ENCODE assay signal across 10 cellular contexts in the genomic region with DNA sequence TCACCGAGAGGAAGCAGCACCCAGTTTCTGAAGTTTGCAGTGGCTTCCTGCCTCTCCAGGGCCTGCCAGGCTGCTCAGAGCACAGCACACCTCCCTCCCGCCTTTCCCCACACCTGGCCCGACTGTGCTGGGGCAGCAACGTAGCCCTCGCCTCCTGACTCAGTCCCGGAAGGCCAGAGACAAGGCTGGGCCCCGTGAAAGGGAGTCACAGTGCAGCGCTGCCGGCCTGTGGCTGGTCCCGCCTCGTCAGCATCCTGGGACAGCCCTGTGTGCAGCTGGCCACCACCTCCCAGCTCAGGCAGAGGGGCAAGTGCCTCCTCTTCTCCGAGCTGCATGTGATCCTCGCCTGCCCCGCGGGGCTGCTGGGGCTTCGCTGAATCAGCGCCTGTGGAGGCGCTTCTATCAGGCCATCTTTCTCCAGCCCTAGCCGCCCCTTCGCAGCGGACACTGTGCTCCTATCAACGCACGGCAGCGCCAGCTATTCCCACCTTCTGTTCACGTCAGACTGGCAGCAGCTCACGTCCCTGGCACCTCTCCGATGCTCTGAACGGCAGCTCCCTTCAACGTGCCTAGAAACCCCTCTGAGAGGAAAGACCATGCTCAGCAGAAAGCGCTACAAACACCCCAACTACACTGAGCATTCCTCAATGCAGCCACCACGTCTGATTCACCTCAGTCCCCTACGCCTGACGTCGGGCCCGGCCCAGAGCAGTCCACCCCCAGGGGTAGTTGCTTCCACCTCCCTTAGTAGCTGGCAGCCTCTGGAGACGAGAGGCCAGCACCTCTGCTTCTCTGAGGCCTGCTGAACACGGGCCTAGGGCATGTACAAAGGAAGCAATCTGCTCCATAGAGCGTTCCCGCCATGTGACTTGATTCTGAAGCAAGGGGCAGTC.
A peak's percentile ranks its signal among the peaks of the same experiment; 100 is the strongest.
DNase-seq lines count a peak whose midpoint lies in the region; ATAC-seq and TF ChIP-seq lines count a peak whose summit lies in the region.
"Had no signal": no experiment of that assay in that cellular context is flagged by ENCODE, and none has a peak within 500 bp of the region (broad histone marks: within the 10 kb centered on the region; RNA-seq: fewer than 3 reads in every experiment).

No MANE protein-coding gene starts in this region.

- no peak overlapping the region for H3K4me3 Mint-ChIP-seq in chondrocyte (ENCODE audit: unreplicated experiment)

- H3K9me3 Mint-ChIP-seq in chondrocyte (ENCODE audit: low read depth): no peaks in the 10 kb centered on the region

- peaks cover 4 to 30% (median 14%) of the 10 kb centered on the region in 10 experiments; a peak in 14 of 20 replicates for H3K4me1 ChIP-seq in BLaER1 treated with 17β-estradiol and CSF1 and Interleukin-3, amounts not matched to agents 10 nM and 100 nM
- no peaks in the 10 kb centered on the region for H3K4me1 ChIP-seq in mesendoderm (ENCODE audit: control insufficient read depth, low read depth, low read length)
- H3K4me1 ChIP-seq in trophoblast cell (ENCODE audit: control insufficient read depth in 1 of 2, insufficient read depth in 2 of 2, low read length in 2 of 2): peaks cover 0 to 3% of the 10 kb centered on the region in 2 experiments

- H3K14ac ChIP-seq in trophoblast cell (ENCODE audit: low read length): no peak overlapping the region

- peak overlapping the region in 6 of 11 experiments; percentile 8 to 56 (median 20); a peak in 5 of 22 replicates for H3K9ac ChIP-seq in BLaER1 treated with 17β-estradiol and CSF1 and Interleukin-3, amounts not matched to agents 10 nM and 100 nM
- no peak overlapping the region for H3K9ac ChIP-seq in mesendoderm (ENCODE audit: low read length)
- no peak overlapping the region for H3K9ac ChIP-seq in trophoblast cell (ENCODE audit: low read length)

- no peak overlapping the region for H3K18ac ChIP-seq in mesendoderm (ENCODE audit: low read length)
- H3K18ac ChIP-seq in trophoblast cell (ENCODE audit: low read length): no peak overlapping the region

- peak overlapping the region in 8 of 11 experiments; percentile 7 to 52 (median 26); a peak in 10 of 22 replicates for H3K4me2 ChIP-seq in BLaER1 treated with 17β-estradiol and CSF1 and Interleukin-3, amounts not matched to agents 10 nM and 100 nM
- H3K4me2 ChIP-seq in mesendoderm (ENCODE audit: low read length) (no peak overlapping the region), trophoblast cell (ENCODE audit: low read length) (no peak overlapping the region)

- H3K36me3 ChIP-seq in BLaER1 treated with 17β-estradiol and CSF1 and Interleukin-3, amounts not matched to agents 10 nM and 100 nM: peaks cover 43 to 100% (median 94%) of the 10 kb centered on the region in 11 experiments
- H3K36me3 ChIP-seq in mesendoderm (ENCODE audit: control insufficient read depth, insufficient read depth, low read length) (peaks cover 4% of the 10 kb centered on the region), trophoblast cell (ENCODE audit: control insufficient read depth in 1 of 2, insufficient read depth in 2 of 2, low read length in 2 of 2) (peaks cover 35 to 38% of the 10 kb centered on the region in 2 experiments)

- H4K91ac ChIP-seq in trophoblast cell (ENCODE audit: low read depth, low read length): no peak overlapping the region

- H3K27me3 Mint-ChIP-seq in chondrocyte (ENCODE audit: low read depth): no peaks in the 10 kb centered on the region

- no peaks in the 10 kb centered on the region for H3K27me3 ChIP-seq in BLaER1 treated with 17β-estradiol and CSF1 and Interleukin-3, amounts not matched to agents 10 nM and 100 nM
- H3K27me3 ChIP-seq in mesendoderm (ENCODE audit: insufficient read depth, low read length, poor library complexity): no peaks in the 10 kb centered on the region
- H3K27me3 ChIP-seq in trophoblast cell (ENCODE audit: insufficient read depth, low read length): no peaks in the 10 kb centered on the region

- H3K27ac ChIP-seq in BLaER1 treated with 17β-estradiol and CSF1 and Interleukin-3, amounts not matched to agents 10 nM and 100 nM: peak overlapping the region in 7 of 11 experiments; percentile 18 to 49 (median 25); a peak in 9 of 22 replicates
- H3K27ac ChIP-seq in mesendoderm (ENCODE audit: low read depth, low read length): no peak overlapping the region
- H3K27ac ChIP-seq in trophoblast cell (ENCODE audit: low read depth, low read length): no peak overlapping the region
- H3K27ac ChIP-seq: HL-60 had no signal

- no peak overlapping the region for H2AFZ ChIP-seq in trophoblast cell (ENCODE audit: insufficient read depth, low read length, poor library complexity)

- H2BK5ac ChIP-seq in mesendoderm (ENCODE audit: low read length) (no peak overlapping the region), trophoblast cell (ENCODE audit: low read depth, low read length, poor library complexity) (no peak overlapping the region)

- no peak for ATAC-seq in GM21529 (IDR thresholded peaks at IDR 0.05; ENCODE audit: unreplicated experiment)

- H4K8ac ChIP-seq in mesendoderm (ENCODE audit: low read depth, low read length) (no peak overlapping the region), trophoblast cell (ENCODE audit: low read depth, low read length) (no peak overlapping the region)

- no CpG with 5 or more reads among the region's 39 CpGs for WGBS in mesendoderm (ENCODE audit: extremely low coverage, insufficient coverage, low lambda C conversion rate)
- WGBS in trophoblast cell (ENCODE audit: extremely low coverage, insufficient coverage, insufficient read length): no CpG with 5 or more reads among the region's 39 CpGs

- no peak overlapping the region for H4K12ac ChIP-seq in trophoblast cell (ENCODE audit: low read depth, low read length)

- H3K4me1 Mint-ChIP-seq in chondrocyte (ENCODE audit: low read depth): peaks cover 12% of the 10 kb centered on the region

- H3K79me2 ChIP-seq in mesendoderm (ENCODE audit: control insufficient read depth, insufficient read depth, low read length): no peaks in the 10 kb centered on the region
- H3K79me2 ChIP-seq in trophoblast cell (ENCODE audit: control insufficient read depth, insufficient read depth, low read length, poor library complexity): no peaks in the 10 kb centered on the region

- H3K36me3 Mint-ChIP-seq in chondrocyte (ENCODE audit: low read depth): peaks cover 11% of the 10 kb centered on the region

- no peaks in the 10 kb centered on the region for H3K79me1 ChIP-seq in mesendoderm (ENCODE audit: low read length)
- no peaks in the 10 kb centered on the region for H3K79me1 ChIP-seq in trophoblast cell (ENCODE audit: low read length)

- peaks cover 0 to 71% (median 19%) of the 10 kb centered on the region in 11 experiments; a peak in 15 of 22 replicates for H4K20me1 ChIP-seq in BLaER1 treated with 17β-estradiol and CSF1 and Interleukin-3, amounts not matched to agents 10 nM and 100 nM

- H3K56ac ChIP-seq in mesendoderm (ENCODE audit: low read length): no peak overlapping the region

- DNase-seq in HPDE6-E6E7 (ENCODE audit: extremely low spot score) (peak; percentile 66), chondrocyte (ENCODE audit: low spot score) (no peak), mesendoderm (peak; percentile 10), DMS79 treated with DMSO at 0.1 percent for 48 hours (lab: John Stamatoyannopoulos, UW) (no peak), NCI-H187 (lab: John Stamatoyannopoulos, UW) (no peak), trophoblast cell (no peak)
- DNase-seq: NCI-H345 had no signal

- H2BK15ac ChIP-seq in mesendoderm (replicated peaks; ENCODE audit: low read depth): no peak overlapping the region

- no peak overlapping the region for H3K4me3 ChIP-seq in BLaER1 treated with 17β-estradiol and CSF1 and Interleukin-3, amounts not matched to agents 10 nM and 100 nM
- H3K4me3 ChIP-seq in mesendoderm (ENCODE audit: low read length) (no peak overlapping the region), trophoblast cell (ENCODE audit: low read depth, low read length) (no peak overlapping the region)

- H3K23ac ChIP-seq in mesendoderm (ENCODE audit: low read length) (no peak overlapping the region), trophoblast cell (ENCODE audit: low read length) (no peak overlapping the region)

- H3K9me3 ChIP-seq in BLaER1 treated with 17β-estradiol and CSF1 and Interleukin-3, amounts not matched to agents 10 nM and 100 nM (replicated peaks in 1 of 11): no peaks in the 10 kb centered on the region
- H3K9me3 ChIP-seq in trophoblast cell (ENCODE audit: insufficient read depth, low read depth, low read length): peaks cover 2% of the 10 kb centered on the region

- H2AK5ac ChIP-seq in mesendoderm (ENCODE audit: low read length) (no peak overlapping the region), trophoblast cell (ENCODE audit: low read length) (no peak overlapping the region)

- H2BK120ac ChIP-seq in mesendoderm (ENCODE audit: low read depth, low read length) (no peak overlapping the region), trophoblast cell (ENCODE audit: insufficient read depth, low read length, poor library complexity) (no peak overlapping the region)

- H3K4ac ChIP-seq in mesendoderm (ENCODE audit: low read depth, low read length) (no peak overlapping the region), trophoblast cell (ENCODE audit: low read depth, low read length) (no peak overlapping the region)

- no peak for TF ChIP-seq CTCF in chondrocyte (IDR thresholded peaks at IDR 0.05)

- H3K27ac Mint-ChIP-seq in chondrocyte (ENCODE audit: unreplicated experiment): peak overlapping the region; percentile 74

- no peak overlapping the region for H2BK12ac ChIP-seq in trophoblast cell (ENCODE audit: low read length)

- H4K5ac ChIP-seq in mesendoderm (ENCODE audit: low read length): no peak overlapping the region

Comparison
In these comparisons a context has a peak if more than half of its experiments do, and no peak if none do; other contexts are left out.
1. H3K27ac ChIP-seq: peak in BLaER1 treated with 17β-estradiol and CSF1 and Interleukin-3, amounts not matched to agents 10 nM and 100 nM (7 of 11); none in mesendoderm (single experiment) and trophoblast cell (single experiment).
2. H3K4me2 ChIP-seq: peak in BLaER1 treated with 17β-estradiol and CSF1 and Interleukin-3, amounts not matched to agents 10 nM and 100 nM (8 of 11); none in mesendoderm (single experiment) and trophoblast cell (single experiment).
3. H3K9ac ChIP-seq: peak in BLaER1 treated with 17β-estradiol and CSF1 and Interleukin-3, amounts not matched to agents 10 nM and 100 nM (6 of 11); none in mesendoderm (single experiment) and trophoblast cell (single experiment).
4. DNase-seq: peak in HPDE6-E6E7 (single experiment) and mesendoderm (single experiment); none in chondrocyte (single experiment), DMS79 treated with DMSO at 0.1 percent for 48 hours (single experiment), NCI-H187 (0 of 2) and trophoblast cell (0 of 2).